ENCODE assay signal across 8 cellular contexts in the genomic region with DNA sequence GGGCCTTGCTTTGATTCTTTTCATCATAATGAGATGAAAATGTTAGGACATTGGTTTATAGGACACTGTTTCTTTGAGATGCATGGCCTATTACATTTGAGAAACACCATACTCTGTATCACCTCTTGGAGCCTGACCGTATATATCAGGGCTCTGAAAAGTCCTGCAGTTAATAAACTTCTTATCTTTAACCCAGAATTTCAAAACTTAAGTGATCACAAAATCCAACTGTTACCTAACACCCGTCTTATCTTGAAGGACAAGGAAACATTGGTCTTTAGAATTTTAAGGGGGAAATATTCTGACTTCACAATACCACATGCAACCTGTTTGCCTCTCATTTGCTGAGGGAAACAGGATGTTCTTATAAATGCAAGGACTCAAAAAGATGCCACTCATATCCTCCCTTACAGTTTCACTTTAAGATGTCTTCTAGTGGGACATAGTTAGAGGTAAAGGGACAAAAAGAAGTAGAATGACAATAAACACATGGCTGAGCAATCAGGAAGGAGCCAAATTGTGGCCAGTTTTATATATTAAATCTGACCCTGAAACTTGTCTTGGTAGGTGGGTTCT.
DNase-seq lines count a peak whose midpoint lies in the region; ATAC-seq and TF ChIP-seq lines count a peak whose summit lies in the region.

No MANE protein-coding gene starts in this region.

- H3K9me1 ChIP-seq in IMR-90 (ENCODE audit: insufficient read depth, low read length) = peaks cover 18% of the 10 kb centered on the region

- H3K4me2 ChIP-seq in IMR-90 (ENCODE audit: low read depth, low read length) = no peak overlapping the region

- peaks cover 33 to 53% of the 10 kb centered on the region in 2 experiments for H3K79me1 ChIP-seq in IMR-90 (ENCODE audit: low read depth in 1 of 2, low read length in 2 of 2)

- 0 out of 2 replicates have a peak overlapping the region, but pooled peaks have one; percentile 24 for H3K14ac ChIP-seq in IMR-90 (replicated peaks; ENCODE audit: low read depth, low read length)

- no peak overlapping the region for H2BK20ac ChIP-seq in IMR-90 (ENCODE audit: low read depth, low read length)

- peaks cover 22% of the 10 kb centered on the region for H3K4me1 ChIP-seq in right cardiac atrium (ENCODE audit: control insufficient read depth, insufficient read depth, low read length)
- peaks cover 20% of the 10 kb centered on the region for H3K4me1 ChIP-seq in IMR-90 (ENCODE audit: control insufficient read depth, insufficient read depth, low read length)
- peaks cover 5 to 82% (median 19%) of the 10 kb centered on the region in 3 donors for H3K4me1 ChIP-seq in gastroesophageal sphincter
- H3K4me1 ChIP-seq in aorta (ENCODE audit: control insufficient read depth in 1 of 2, insufficient read depth in 2 of 2, low read length in 2 of 2) = peaks cover 0 to 8% of the 10 kb centered on the region in 2 donors

- H2BK120ac ChIP-seq in IMR-90 (ENCODE audit: low read depth, low read length) = no peak overlapping the region

- no peak overlapping the region for H3K4me3 ChIP-seq in right cardiac atrium (ENCODE audit: low read length)
- H3K4me3 ChIP-seq in IMR-90 (ENCODE audit: insufficient read depth, low read depth, low read length) = no peak overlapping the region
- no peak overlapping the region for H3K4me3 ChIP-seq in gastroesophageal sphincter
- no peak overlapping the region for H3K4me3 ChIP-seq in aorta (ENCODE audit: low read length in 2 of 2)

- WGBS in right cardiac atrium = 72% methylated on average over 2 of the region's 2 CpGs
- no CpG with 5 or more reads among the region's 2 CpGs for WGBS in IMR-90 (ENCODE audit: extremely low coverage in 2 of 2, insufficient read length in 1 of 2), 2 experiments
- WGBS in gastroesophageal sphincter (ENCODE audit: low coverage in 1 of 2), 2 donors = 78 to 100% methylated on average over 2 of the region's 2 CpGs
- WGBS in aorta, 2 donors = 61 to 65% methylated on average over 2 of the region's 2 CpGs

- no peak overlapping the region for H3K56ac ChIP-seq in IMR-90 (ENCODE audit: extremely low read depth, insufficient read depth, low read length)

- H3K27ac ChIP-seq in right cardiac atrium (ENCODE audit: low read length) (peak overlapping the region; percentile 84), IMR-90 (ENCODE audit: insufficient read depth, low read length) (no peak overlapping the region), gastroesophageal sphincter (peak overlapping the region; percentile 2 to 75 (median 66)), aorta (ENCODE audit: low read depth in 1 of 2, low read length in 2 of 2) (peak overlapping the region; percentile 8 to 87)

- BruUV-seq in IMR-90 (replicated peaks; lab: Mats Ljungman, UMichigan) = no TSS peak

- H3K4ac ChIP-seq in IMR-90 (ENCODE audit: low read depth, low read length) = peak overlapping the region; percentile 15; the same call in 1 of the 2 replicates

- CTCF ChIA-PET in IMR-90 (lab: Yijun Ruan, JAX) = no interaction called here

- no peak overlapping the region; the same call in 1 of the 2 replicates for H4K91ac ChIP-seq in IMR-90 (ENCODE audit: insufficient read depth, low read depth, low read length)

- H3K27me3 ChIP-seq in right cardiac atrium (ENCODE audit: control insufficient read depth, insufficient read depth) (no peaks in the 10 kb centered on the region), IMR-90 (ENCODE audit: control insufficient read depth, insufficient read depth, low read length) (no peaks in the 10 kb centered on the region), gastroesophageal sphincter (no peaks in the 10 kb centered on the region), aorta (ENCODE audit: control insufficient read depth in 1 of 2, insufficient read depth in 2 of 2, low read length in 1 of 2) (no peaks in the 10 kb centered on the region)

- intact Hi-C loops in right cardiac atrium (cut with DNase I) (no loop called here), cardiac septum (cut with DNase I) (loop anchor here (5.0 kb wide), 1 partner anchor 35 kb away; no protein-coding TSS in a partner anchor), IMR-90 (cut with micrococcal nuclease) (no loop called here), aorta (cut with DNase I) (loop anchor here (5.0 to 10.0 kb wide), 2 partner anchors 40 to 203 kb away; no protein-coding TSS in a partner anchor)

- POLR2A ChIA-PET in IMR-90 (lab: Charles Lee; ENCODE audit: unreplicated experiment) = no interaction called here

- no peak for TF ChIP-seq RAD21 in IMR-90 (IDR thresholded peaks at IDR 0.05; ENCODE audit: low read length)

- in situ Hi-C loops in IMR-90 (cut with MboI; ENCODE audit: low sequenced_read_pairs) = no loop called here

- H3K36me3 ChIP-seq in IMR-90 (ENCODE audit: control insufficient read depth, insufficient read depth, low read length) = peaks cover 26% of the 10 kb centered on the region
- H3K36me3 ChIP-seq in gastroesophageal sphincter = peaks cover 0 to 24% of the 10 kb centered on the region in 2 donors
- H3K36me3 ChIP-seq in aorta (ENCODE audit: control insufficient read depth in 1 of 2, insufficient read depth in 2 of 2, low read length in 1 of 2) = no peaks in the 10 kb centered on the region

- TF ChIP-seq CTCF in IMR-90 (conservative IDR thresholded peaks at IDR 0.05; ENCODE audit: low read depth, low read length) (no peak), gastroesophageal sphincter (IDR thresholded peaks at IDR 0.05) (no peak)

- H4K5ac ChIP-seq in IMR-90 (ENCODE audit: low read depth, low read length) = peak overlapping the region; percentile 82; the same call in 1 of the 2 replicates

- H3K9me3 ChIP-seq in right cardiac atrium (ENCODE audit: control insufficient read depth, low read length) (no peaks in the 10 kb centered on the region), IMR-90 (ENCODE audit: control insufficient read depth, insufficient read depth, low read length) (no peaks in the 10 kb centered on the region), gastroesophageal sphincter (no peaks in the 10 kb centered on the region), aorta (ENCODE audit: control insufficient read depth, low read length) (no peaks in the 10 kb centered on the region)

- no peak overlapping the region for H2BK5ac ChIP-seq in IMR-90 (ENCODE audit: low read depth, low read length, poor library complexity, severe bottlenecking)

- H3K18ac ChIP-seq in IMR-90 (ENCODE audit: low read depth, low read length) = 0 out of 2 replicates have a peak overlapping the region, but pooled peaks have one; percentile 20

- no peak overlapping the region for H2BK15ac ChIP-seq in IMR-90 (ENCODE audit: low read depth, low read length)

- no peak overlapping the region for H2AK9ac ChIP-seq in IMR-90 (replicated peaks; ENCODE audit: low read depth, low read length, poor library complexity)

- TF ChIP-seq EP300 in gastroesophageal sphincter (IDR thresholded peaks at IDR 0.05) = no peak

- H3K23ac ChIP-seq in IMR-90 (ENCODE audit: low read depth, low read length) = peak overlapping the region; percentile 20; the same call in 1 of the 2 replicates

- DNase-seq in right cardiac atrium (no peak), cardiac septum (ENCODE audit: low spot score) (no peak), IMR-90 (no peak), aorta (no peak), DMS114 treated with DMSO at 0.1 percent for 48 hours (lab: John Stamatoyannopoulos, UW; ENCODE audit: unreplicated experiment) (no peak), NCI-H187 treated with DMSO at 0.1 percent for 48 hours (lab: John Stamatoyannopoulos, UW) (no peak)
- no peak for DNase-seq in effector CD8-positive, alpha-beta T cell (lab: John Stamatoyannopoulos, UW)

- ATAC-seq in right cardiac atrium (no peak), IMR-90 (ENCODE audit: low read depth) (no peak), gastroesophageal sphincter (no peak), aorta (ENCODE audit: low FRiP score) (no peak)

- TF ChIP-seq POLR2A in IMR-90 (IDR thresholded peaks at IDR 0.05; ENCODE audit: low read depth, low read length) = no peak
- no peak for TF ChIP-seq POLR2A in gastroesophageal sphincter (IDR thresholded peaks at IDR 0.05)

- dilution Hi-C loops in IMR-90 (cut with HindIII; ENCODE audit: low sequenced_read_pairs, unreplicated experiment) = no loop called here

- H4K8ac ChIP-seq in IMR-90 (ENCODE audit: low read depth in 2 of 2, low read length in 2 of 2) = peak overlapping the region in 1 of 2 experiments; percentile 35; a peak in 1 of 4 replicates

- H2AK5ac ChIP-seq in IMR-90 (ENCODE audit: low read depth, low read length) = no peak overlapping the region

- no peak overlapping the region for H2AFZ ChIP-seq in IMR-90 (replicated peaks; ENCODE audit: low read length, poor library complexity)

- H4K20me1 ChIP-seq in IMR-90 (ENCODE audit: insufficient read depth, low read length) = no peaks in the 10 kb centered on the region

- H3K9ac ChIP-seq in IMR-90 (ENCODE audit: low read depth, low read length) = no peak overlapping the region

TF ChIP-seq in IMR-90, 13 proteins besides CTCF, POLR2A, EP300 and RAD21:
- no peak for TF ChIP-seq CHD1 (IDR thresholded peaks at IDR 0.05; ENCODE audit: low read depth, low read length)

Comparison
In these comparisons a context has a peak if more than half of its experiments do, and no peak if none do; other contexts are left out.
1. intact Hi-C loops: an anchor here in cardiac septum (5.0 kb wide) and aorta (5.0 to 10.0 kb wide); none called in right cardiac atrium and IMR-90.